Comparison of ENCODE assay signal across 8 cellular contexts in genomic region chr5:119743927-119744326, GRCh38.
DNase-seq lines count a peak whose midpoint lies in the region; ATAC-seq and TF ChIP-seq lines count a peak whose summit lies in the region.

No MANE protein-coding gene starts in this region.

- no peak overlapping the region for H3K4me3 ChIP-seq in fibroblast of the aortic adventitia (ENCODE audit: low read depth, low read length)
- no peak overlapping the region for H3K4me3 ChIP-seq in gastrocnemius medialis

- no peak for TF ChIP-seq POLR2A in gastrocnemius medialis (IDR thresholded peaks at IDR 0.05)

- H3K36me3 ChIP-seq in gastrocnemius medialis: no peaks in the 10 kb centered on the region

- no peaks in the 10 kb centered on the region for H3K9me3 ChIP-seq in gastrocnemius medialis

- peak; percentile 97 for ATAC-seq in GM19395 (IDR thresholded peaks at IDR 0.05; ENCODE audit: unreplicated experiment)
- peak; percentile 92 for ATAC-seq in HG03135 (IDR thresholded peaks at IDR 0.05; ENCODE audit: unreplicated experiment)
- no peak for ATAC-seq in gastrocnemius medialis

- no peaks in the 10 kb centered on the region for H3K4me1 ChIP-seq in gastrocnemius medialis

- TF ChIP-seq CTCF in fibroblast of the aortic adventitia (IDR thresholded peaks at IDR 0.05; ENCODE audit: insufficient read depth, low read length) (peak; percentile 31), gastrocnemius medialis (IDR thresholded peaks at IDR 0.05 in 4 of 5, conservative IDR thresholded peaks at IDR 0.05 in 1 of 5) (no peak)

- DNase-seq in NCI-H526 (lab: John Stamatoyannopoulos, UW) (peak; percentile 4 to 33), NCI-H526 treated with DMSO at 0.1 percent for 48 hours (lab: John Stamatoyannopoulos, UW) (no peak), NOMO-1 treated with DMSO at 0.1 percent for 48 hours (lab: John Stamatoyannopoulos, UW; ENCODE audit: unreplicated experiment) (peak; percentile 15), fibroblast of the aortic adventitia (ENCODE audit: low read depth) (peak; percentile 40), superior temporal gyrus (ENCODE audit: extremely low spot score) (peak; percentile 73), gastrocnemius medialis (no peak)

- H3K27me3 ChIP-seq in gastrocnemius medialis: no peaks in the 10 kb centered on the region

- intact Hi-C loops in gastrocnemius medialis (cut with DNase I; ENCODE audit: low total_unique reads): no loop called here

- in situ Hi-C loops in gastrocnemius medialis (cut with MboI; ENCODE audit: low sequenced_read_pairs in 4 of 4): no loop called here

- no peak overlapping the region for H3K27ac ChIP-seq in gastrocnemius medialis

Comparison
In these comparisons a context has a peak if more than half of its experiments do, and no peak if none do; other contexts are left out.
1. DNase-seq: peak in NCI-H526 (2 of 2), NOMO-1 treated with DMSO at 0.1 percent for 48 hours (single experiment), fibroblast of the aortic adventitia (single experiment) and superior temporal gyrus (single experiment); none in NCI-H526 treated with DMSO at 0.1 percent for 48 hours (single experiment) and gastrocnemius medialis (0 of 2).
2. ATAC-seq: peak in GM19395 (single experiment) and HG03135 (single experiment); none in gastrocnemius medialis (0 of 2).